Comparison of ENCODE assay signal across 15 cellular contexts in the genomic region with DNA sequence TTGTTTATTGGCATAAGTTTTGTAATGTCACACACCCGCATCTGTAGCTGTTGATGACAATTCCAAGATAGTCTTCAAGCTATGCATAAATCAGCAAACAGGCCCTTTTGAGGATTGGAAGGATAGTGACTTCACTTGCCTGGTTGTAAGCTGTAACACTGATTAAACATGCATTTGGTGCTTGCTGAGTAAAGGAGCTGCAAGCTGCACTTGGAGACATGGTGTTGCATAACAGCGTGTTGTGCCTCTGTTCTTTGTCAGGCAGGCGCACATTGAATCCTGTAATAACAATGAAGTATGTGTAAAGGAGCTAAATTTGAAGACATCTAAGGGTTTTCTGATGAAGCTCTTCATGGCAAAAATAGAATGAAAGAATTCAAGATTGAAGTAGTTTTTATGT.
DNase-seq lines count a peak whose midpoint lies in the region; ATAC-seq and TF ChIP-seq lines count a peak whose summit lies in the region.
"Had no signal": no experiment of that assay in that cellular context is flagged by ENCODE, and none has a peak within 500 bp of the region (broad histone marks: within the 10 kb centered on the region; RNA-seq: fewer than 3 reads in every experiment).

No MANE protein-coding gene starts in this region.

- 78 to 96% (median 87%) methylated on average over 3 of the region's 3 CpGs for WGBS in adrenal gland, 4 donors

- H3K27ac ChIP-seq in adrenal gland: no peak overlapping the region

- no peaks in the 10 kb centered on the region for H3K9me3 ChIP-seq in adrenal gland (replicated peaks in 1 of 3)
- H3K9me3 ChIP-seq: spleen had no signal

- TF ChIP-seq CTCF in adrenal gland (IDR thresholded peaks at IDR 0.05): no peak

- DNase-seq in C1 segment of cervical spinal cord (lab: John Stamatoyannopoulos, UW) (peak in 9 of 14 donors; percentile 5 to 40 (median 13)), SK-MEL-5 (ENCODE audit: low read depth, low spot score) (peak; percentile 93), fibroblast of peridontal ligament (ENCODE audit: extremely low read depth) (peak; percentile 44), middle frontal gyrus (ENCODE audit: extremely low spot score, low spot score) (peak; percentile 70), NCI-H2171 (lab: John Stamatoyannopoulos, UW) (no peak), adrenal gland (no peak)
- DNase-seq in activated CD4-positive, CD25-positive, alpha-beta regulatory T cell (lab: John Stamatoyannopoulos, UW): no peak
- DNase-seq: activated CD8-positive, alpha-beta T cell treated with anti-CD3 and anti-CD28 coated beads for 36 hours; activated naive CD8-positive, alpha-beta T cell treated with anti-CD3 and anti-CD28 coated beads, Interleukin-2, amount 10 ng/mL, durations not matched to agents 7 days and 5 days; H9; Kasumi-1; NCI-H524; spleen; T-helper 1 cell had no signal

- intact Hi-C loops in adrenal gland (cut with DNase I): loop anchor here in 1 of 2 donors (10.0 kb wide), 1 partner anchor 386 kb away; the partner anchor contains the start of gene LTBP1

- H3K27me3 ChIP-seq in adrenal gland: no peaks in the 10 kb centered on the region
- H3K27me3 ChIP-seq: spleen had no signal

- H3K4me3 ChIP-seq in adrenal gland: no peak overlapping the region
- H3K4me3 ChIP-seq: spleen had no signal

- no peak for TF ChIP-seq POLR2A in adrenal gland (IDR thresholded peaks at IDR 0.05)

- H3K36me3 ChIP-seq in adrenal gland (replicated peaks in 1 of 2): no peaks in the 10 kb centered on the region

- no peaks in the 10 kb centered on the region for H3K4me1 ChIP-seq in adrenal gland (replicated peaks in 1 of 2)

- in situ Hi-C loops in SK-MEL-5 (cut with HindIII; ENCODE audit: low pct_unique_long_range_greater_than_20kb, low sequenced_read_pairs): no loop called here

- no peak for ATAC-seq in GM18873 (IDR thresholded peaks at IDR 0.05; ENCODE audit: low FRiP score, unreplicated experiment)
- ATAC-seq: activated CD8-positive, alpha-beta T cell treated with anti-CD3 and anti-CD28 coated beads for 36 hours had no signal

Comparison
In these comparisons a context has a peak if more than half of its experiments do, and no peak if none do; other contexts are left out.
1. DNase-seq: peak in C1 segment of cervical spinal cord (9 of 14), SK-MEL-5 (single experiment), fibroblast of peridontal ligament (single experiment) and middle frontal gyrus (single experiment); none in NCI-H2171 (single experiment), activated CD4-positive, CD25-positive, alpha-beta regulatory T cell (0 of 4) and adrenal gland (0 of 7).